9 cellular contexts compared by ENCODE assay signal in genomic region chr11:100684101-100685065, GRCh38. TPM values are rescaled to one million over a fixed set of nuclear protein-coding genes. Genes with fewer than 3 reads are reported as not detected.
A peak's percentile ranks its signal among the peaks of the same experiment; 100 is the strongest.
DNase-seq lines count a peak whose midpoint lies in the region; ATAC-seq lines count a peak whose summit lies in the region.
"Had no signal": no experiment of that assay in that cellular context is flagged by ENCODE, and none has a peak within 500 bp of the region (broad histone marks: within the 10 kb centered on the region; RNA-seq: fewer than 3 reads in every experiment).

No MANE protein-coding gene starts in this region.

- peaks cover 42% of the 10 kb centered on the region for H3K4me1 Mint-ChIP-seq in activated naive CD8-positive, alpha-beta T cell treated with anti-CD3 and anti-CD28 coated beads, Interleukin-2, amount 50 U/mL, for 24 hours
- peaks cover 19% of the 10 kb centered on the region for H3K4me1 Mint-ChIP-seq in activated T-helper 1 cell treated with anti-CD3 and anti-CD28 coated beads, Interleukin-12 subunit alpha, Interleukin-12 subunit beta, Interleukin-2, Interleukin-4 antibody, amounts not matched to agents 30 ng/mL and 10 ng/mL and 1 ng/mL, durations not matched to agents 14 hours and 24 hours and 36 hours (ENCODE audit: low read depth)

- H3K9ac ChIP-seq in stomach smooth muscle (ENCODE audit: low read length in 2 of 2), result no peak overlapping the region

- peak overlapping the region; percentile 3 for H3K27ac ChIP-seq in stomach smooth muscle (ENCODE audit: low read length)

- H3K36me3 Mint-ChIP-seq in activated naive CD8-positive, alpha-beta T cell treated with anti-CD3 and anti-CD28 coated beads, Interleukin-2, amount 50 U/mL, for 24 hours (ENCODE audit: low read depth), result no peaks in the 10 kb centered on the region
- H3K36me3 Mint-ChIP-seq in activated T-helper 1 cell treated with anti-CD3 and anti-CD28 coated beads, Interleukin-12 subunit alpha, Interleukin-12 subunit beta, Interleukin-2, Interleukin-4 antibody, amounts not matched to agents 30 ng/mL and 10 ng/mL and 1 ng/mL, durations not matched to agents 14 hours and 24 hours and 36 hours (ENCODE audit: low read depth), result no peaks in the 10 kb centered on the region

- intact Hi-C loops in activated T-helper 1 cell treated with anti-CD3 and anti-CD28 coated beads, Interleukin-12 subunit alpha, Interleukin-12 subunit beta, Interleukin-2, Interleukin-4 antibody, amounts not matched to agents 30 ng/mL and 10 ng/mL and 1 ng/mL, durations not matched to agents 14 hours and 24 hours and 36 hours (cut with micrococcal nuclease), result no loop called here
- intact Hi-C loops in head of caudate nucleus (cut with DNase I), result loop anchor here (10.0 kb wide), 2 partner anchors 170 to 250 kb away; no protein-coding TSS in a partner anchor

- H3K9me3 ChIP-seq in stomach smooth muscle (ENCODE audit: control insufficient read depth in 2 of 2, low read length in 2 of 2), result no peaks in the 10 kb centered on the region

- peaks cover 7% of the 10 kb centered on the region for H3K4me1 ChIP-seq in stomach smooth muscle (ENCODE audit: control insufficient read depth, insufficient read depth, low read length)

- peak overlapping the region; percentile 24 for H3K4me3 Mint-ChIP-seq in activated naive CD8-positive, alpha-beta T cell treated with anti-CD3 and anti-CD28 coated beads, Interleukin-2, amount 50 U/mL, for 24 hours
- H3K4me3 Mint-ChIP-seq in activated T-helper 1 cell treated with anti-CD3 and anti-CD28 coated beads, Interleukin-12 subunit alpha, Interleukin-12 subunit beta, Interleukin-2, Interleukin-4 antibody, amounts not matched to agents 30 ng/mL and 10 ng/mL and 1 ng/mL, durations not matched to agents 14 hours and 24 hours and 36 hours, result no peak overlapping the region

- no peaks in the 10 kb centered on the region for H3K36me3 ChIP-seq in stomach smooth muscle (ENCODE audit: control insufficient read depth in 2 of 2, insufficient read depth in 2 of 2, low read length in 2 of 2)

- peak; percentile 22 for ATAC-seq in HG03060 (IDR thresholded peaks at IDR 0.05; ENCODE audit: low read depth, unreplicated experiment)
- ATAC-seq in activated naive CD8-positive, alpha-beta T cell treated with anti-CD3 and anti-CD28 coated beads, Interleukin-2, amount 50 U/mL, for 24 hours, result peak; percentile 26

- H3K9me3 Mint-ChIP-seq in activated naive CD8-positive, alpha-beta T cell treated with anti-CD3 and anti-CD28 coated beads, Interleukin-2, amount 50 U/mL, for 24 hours, result no peaks in the 10 kb centered on the region
- H3K9me3 Mint-ChIP-seq in activated T-helper 1 cell treated with anti-CD3 and anti-CD28 coated beads, Interleukin-12 subunit alpha, Interleukin-12 subunit beta, Interleukin-2, Interleukin-4 antibody, amounts not matched to agents 30 ng/mL and 10 ng/mL and 1 ng/mL, durations not matched to agents 14 hours and 24 hours and 36 hours, result no peaks in the 10 kb centered on the region

- peaks cover 16% of the 10 kb centered on the region for H3K27me3 Mint-ChIP-seq in activated naive CD8-positive, alpha-beta T cell treated with anti-CD3 and anti-CD28 coated beads, Interleukin-2, amount 50 U/mL, for 24 hours
- peaks cover 23% of the 10 kb centered on the region for H3K27me3 Mint-ChIP-seq in activated T-helper 1 cell treated with anti-CD3 and anti-CD28 coated beads, Interleukin-12 subunit alpha, Interleukin-12 subunit beta, Interleukin-2, Interleukin-4 antibody, amounts not matched to agents 30 ng/mL and 10 ng/mL and 1 ng/mL, durations not matched to agents 14 hours and 24 hours and 36 hours (ENCODE audit: insufficient read depth)

- peak in 2 of 3 experiments; percentile 24 to 59 for DNase-seq in NCI-H1417 (lab: John Stamatoyannopoulos, UW)
- DNase-seq in NCI-H1417 treated with DMSO at 0.1 percent for 48 hours (lab: John Stamatoyannopoulos, UW), result no peak
- DNase-seq in activated naive CD8-positive, alpha-beta T cell treated with anti-CD3 and anti-CD28 coated beads, Interleukin-2, amount 50 U/mL, for 24 hours, result no peak
- DNase-seq in activated CD8-positive, alpha-beta memory T cell treated with anti-CD3 and anti-CD28 coated beads, Interleukin-2, amount 50 U/mL, for 48 hours, result no peak
- DNase-seq in activated T-helper 1 cell treated with anti-CD3 and anti-CD28 coated beads, Interleukin-12 subunit alpha, Interleukin-12 subunit beta, Interleukin-2, Interleukin-4 antibody, amounts not matched to agents 30 ng/mL and 10 ng/mL and 1 ng/mL, durations not matched to agents 14 hours and 24 hours and 36 hours (ENCODE audit: low spot score), result no peak
- no peak for DNase-seq in head of caudate nucleus
- DNase-seq: IMR-90 had no signal

- peak overlapping the region; percentile 39 for H3K27ac Mint-ChIP-seq in activated naive CD8-positive, alpha-beta T cell treated with anti-CD3 and anti-CD28 coated beads, Interleukin-2, amount 50 U/mL, for 24 hours
- no peak overlapping the region for H3K27ac Mint-ChIP-seq in activated T-helper 1 cell treated with anti-CD3 and anti-CD28 coated beads, Interleukin-12 subunit alpha, Interleukin-12 subunit beta, Interleukin-2, Interleukin-4 antibody, amounts not matched to agents 30 ng/mL and 10 ng/mL and 1 ng/mL, durations not matched to agents 14 hours and 24 hours and 36 hours

- peak overlapping the region in 1 of 2 donors; percentile 42 for H3K4me3 ChIP-seq in stomach smooth muscle (ENCODE audit: low read length in 2 of 2)

- H3K27me3 ChIP-seq in stomach smooth muscle (ENCODE audit: control insufficient read depth in 1 of 2, insufficient read depth in 2 of 2, low read length in 2 of 2), result no peaks in the 10 kb centered on the region

RNA-seq across cellular contexts. Expression of gene ARHGAP42, which starts 2.7 kb away (rescaled TPM):
- 0.10 and 0.24 TPM in 2 replicates for total RNA-seq in activated T-helper 1 cell treated with anti-CD3 and anti-CD28 coated beads, Interleukin-12 subunit alpha, Interleukin-12 subunit beta, Interleukin-2, Interleukin-4 antibody, amounts not matched to agents 30 ng/mL and 10 ng/mL and 1 ng/mL, durations not matched to agents 14 hours and 24 hours and 36 hours

Comparison
In these comparisons a context has a peak if more than half of its experiments do, and no peak if none do; other contexts are left out.
1. DNase-seq: peak in NCI-H1417 (2 of 3); none in NCI-H1417 treated with DMSO at 0.1 percent for 48 hours (single experiment), activated naive CD8-positive, alpha-beta T cell treated with anti-CD3 and anti-CD28 coated beads, Interleukin-2, amount 50 U/mL, for 24 hours (single experiment), activated CD8-positive, alpha-beta memory T cell treated with anti-CD3 and anti-CD28 coated beads, Interleukin-2, amount 50 U/mL, for 48 hours (single experiment), activated T-helper 1 cell treated with anti-CD3 and anti-CD28 coated beads, Interleukin-12 subunit alpha, Interleukin-12 subunit beta, Interleukin-2, Interleukin-4 antibody, amounts not matched to agents 30 ng/mL and 10 ng/mL and 1 ng/mL, durations not matched to agents 14 hours and 24 hours and 36 hours (single experiment) and head of caudate nucleus (0 of 42).